In the genomic region with DNA sequence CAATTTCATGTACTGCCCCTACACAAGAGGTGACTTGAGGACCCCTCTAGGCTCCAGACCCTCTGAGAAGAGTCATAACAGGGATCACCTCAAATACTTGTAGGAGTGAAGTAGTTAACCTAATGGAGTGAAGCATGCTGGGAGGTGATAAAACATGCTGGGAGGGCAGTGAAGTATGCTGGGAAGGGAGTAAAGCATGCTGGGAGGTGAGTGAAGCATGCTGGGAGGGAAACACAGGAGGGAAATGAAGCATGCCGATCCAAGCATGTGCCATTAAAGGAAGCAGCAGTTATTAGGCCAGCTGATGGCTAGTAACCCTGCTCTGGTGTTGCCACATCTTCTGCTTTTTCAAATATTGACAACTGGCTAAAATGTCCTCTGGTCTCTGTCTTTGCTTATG, we compare ENCODE assay signal across 21 cellular contexts.
"Had no signal": no experiment of that assay in that cellular context is flagged by ENCODE, and none has a peak within 500 bp of the region (broad histone marks: within the 10 kb centered on the region; RNA-seq: fewer than 3 reads in every experiment).

No MANE protein-coding gene starts in this region.

- H3K4me1 ChIP-seq: SJSA1 had no signal

- H3K27me3 Mint-ChIP-seq: T-cell had no signal

- FAIRE-seq: RCC 7860 had no signal

- H3K4me1 Mint-ChIP-seq: T-cell had no signal

- H3K9ac ChIP-seq: KMS-11 had no signal

- DNase-seq: NCI-H1092 treated with DMSO at 0.1 percent for 48 hours, NCI-H1436, NCI-H187, NCI-H2029, NCI-H2081 treated with DMSO at 0.1 percent for 48 hours, NCI-H2171, NCI-H226, NCI-H446, NCI-H510A, NCI-H524 treated with DMSO at 0.1 percent for 48 hours, NCI-H69, NCI-H774, Right ventricle myocardium superior, RPMI8226, SIG-M5, SW 1271, T-cell had no signal

- H3K36me3 ChIP-seq: SJSA1 had no signal

- H3K4me2 ChIP-seq: KMS-11 had no signal

- H3K36me3 Mint-ChIP-seq: T-cell had no signal

- H3K4me3 ChIP-seq: SJSA1, SK-N-MC had no signal

- H3K27ac ChIP-seq: KMS-11, SJSA1, SK-N-MC had no signal

- H3K27ac Mint-ChIP-seq: T-cell had no signal

- H3K27me3 ChIP-seq: SJSA1 had no signal

- H3K4me3 Mint-ChIP-seq: T-cell had no signal

- H3K9me3 ChIP-seq: SJSA1 had no signal

- ATAC-seq: T-cell had no signal
